8 cellular contexts compared by ENCODE assay signal in the genomic region with DNA sequence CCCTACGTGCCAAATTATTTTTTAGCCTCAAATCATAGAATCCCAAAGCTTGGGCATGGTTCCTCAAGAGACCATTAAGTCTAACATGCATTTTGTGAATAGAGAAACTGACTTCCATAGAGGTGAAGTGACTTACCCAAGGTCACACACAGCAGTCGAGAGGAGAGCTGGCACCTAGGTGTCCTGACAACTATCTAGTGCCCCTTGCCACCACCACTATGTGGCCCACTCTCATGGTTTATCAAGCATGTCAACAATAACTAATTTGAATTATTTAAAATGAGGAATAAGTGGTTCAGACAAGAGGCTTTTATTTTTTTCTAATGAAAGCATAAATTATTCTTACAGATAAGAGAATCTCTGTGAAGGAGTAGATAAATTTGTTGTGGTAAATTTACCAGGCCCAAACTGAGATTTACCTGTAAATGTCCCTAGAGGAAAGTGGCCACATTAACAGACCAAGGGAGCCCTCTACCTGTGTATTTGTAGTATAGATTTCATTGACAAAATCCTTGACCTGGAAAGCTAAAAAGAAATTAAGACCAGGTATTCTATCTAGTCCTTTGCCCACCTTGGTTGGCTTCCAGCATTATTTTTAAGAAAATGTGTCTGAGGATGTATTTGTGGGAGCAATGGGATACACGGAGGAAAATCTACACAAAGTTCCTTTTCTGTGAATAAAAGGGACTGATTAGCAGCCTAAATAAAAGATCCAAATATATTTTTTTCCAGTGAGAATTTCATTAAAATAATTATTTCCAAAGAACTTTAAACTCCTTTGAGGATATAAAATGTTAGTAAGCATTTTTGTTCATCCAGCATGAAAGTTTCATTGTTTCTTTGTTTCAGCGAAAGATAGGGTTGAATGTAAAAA. TPM values are rescaled to one million over a fixed set of nuclear protein-coding genes. Genes with fewer than 3 reads are reported as not detected.
DNase-seq lines count a peak whose midpoint lies in the region; ATAC-seq and TF ChIP-seq lines count a peak whose summit lies in the region.

No MANE protein-coding gene starts in this region.

- DNase-seq in NCI-H2029 treated with DMSO at 0.1 percent for 48 hours (lab: John Stamatoyannopoulos, UW) (peak; percentile 31), NCI-H2029 (lab: John Stamatoyannopoulos, UW) (no peak), HS-5 (ENCODE audit: low read depth) (peak; percentile 14), T follicular helper cell (ENCODE audit: low read depth) (peak; percentile 8), smooth muscle cell of the brain vasculature (ENCODE audit: low read depth, low spot score) (peak; percentile 7), omental fat pad (ENCODE audit: low spot score) (no peak)

- ATAC-seq in gastroesophageal sphincter: no peak
- ATAC-seq in omental fat pad (ENCODE audit: low FRiP score): no peak
- no peak for ATAC-seq in GM21390 (IDR thresholded peaks at IDR 0.05; ENCODE audit: unreplicated experiment)

- H3K9me3 ChIP-seq in gastroesophageal sphincter: no peaks in the 10 kb centered on the region

- no peaks in the 10 kb centered on the region for H3K36me3 ChIP-seq in gastroesophageal sphincter

- TF ChIP-seq EP300 in gastroesophageal sphincter (IDR thresholded peaks at IDR 0.05): no peak

- H3K4me1 ChIP-seq in gastroesophageal sphincter: peaks cover 0 to 18% (median 0%) of the 10 kb centered on the region in 3 donors

- WGBS in gastroesophageal sphincter (ENCODE audit: low coverage in 1 of 2), 2 donors: 69 to 77% methylated on average over 4 of the region's 4 CpGs

- no peaks in the 10 kb centered on the region for H3K27me3 ChIP-seq in gastroesophageal sphincter

- no peak for TF ChIP-seq POLR2A in gastroesophageal sphincter (IDR thresholded peaks at IDR 0.05)

- TF ChIP-seq CTCF in gastroesophageal sphincter (IDR thresholded peaks at IDR 0.05) (peak; percentile 42 to 69 (median 59)), omental fat pad (IDR thresholded peaks at IDR 0.05) (no peak)

- H3K27ac ChIP-seq in gastroesophageal sphincter: no peak overlapping the region

- no peak overlapping the region for H3K4me3 ChIP-seq in gastroesophageal sphincter

RNA-seq across cellular contexts. Expression of a gene that starts 49.1 kb away (rescaled TPM):
- total RNA-seq in gastroesophageal sphincter (1 to 10 TPM in 2 of 4 donors, under 1 TPM in 1, not detected in 1; 0.27 to 4.6 (median 1.1) TPM), omental fat pad (1 to 10 TPM in 3 of 4 donors, not detected in 1; 1.1 to 1.6 (median 1.3) TPM)

RNA-seq across cellular contexts. Expression of a gene that starts 49.3 kb away (rescaled TPM):
- total RNA-seq in gastroesophageal sphincter (10 to 100 TPM; 19.1 to 36.5 (median 27.6) TPM), omental fat pad (10 to 100 TPM; 23.6 to 34.4 (median 25.4) TPM)

Comparison
In these comparisons a context has a peak if more than half of its experiments do, and no peak if none do; other contexts are left out.
1. DNase-seq: peak in NCI-H2029 treated with DMSO at 0.1 percent for 48 hours (single experiment), HS-5 (single experiment), T follicular helper cell (single experiment) and smooth muscle cell of the brain vasculature (single experiment); none in NCI-H2029 (single experiment) and omental fat pad (single experiment).
2. CTCF ChIP-seq: peak in gastroesophageal sphincter (4 of 4); none in omental fat pad (0 of 3).